In the genomic region with DNA sequence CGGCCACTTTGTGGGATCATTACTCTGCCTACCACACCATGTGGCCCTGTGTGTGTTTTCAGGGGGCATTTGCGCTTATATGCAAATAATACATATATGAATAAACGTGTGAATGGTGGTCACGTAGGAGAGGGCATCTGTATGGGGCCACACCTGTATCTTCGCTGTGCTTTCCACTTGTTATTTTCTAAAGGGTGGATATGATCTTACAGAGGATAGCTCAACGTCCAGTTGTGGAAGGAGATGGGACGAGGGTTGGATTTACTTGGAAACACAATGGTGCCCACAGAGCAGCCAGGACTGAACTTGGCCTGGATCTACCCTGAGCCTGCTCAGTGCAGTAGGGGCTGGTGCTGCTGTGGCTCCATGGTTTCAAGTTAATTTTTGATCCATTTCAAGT, we compare ENCODE assay signal across 23 cellular contexts.
A peak's percentile ranks its signal among the peaks of the same experiment; 100 is the strongest.
DNase-seq lines count a peak whose midpoint lies in the region; TF ChIP-seq lines count a peak whose summit lies in the region.
"Had no signal": no experiment of that assay in that cellular context is flagged by ENCODE, and none has a peak within 500 bp of the region (broad histone marks: within the 10 kb centered on the region; RNA-seq: fewer than 3 reads in every experiment).

No MANE protein-coding gene starts in this region.

- no peaks in the 10 kb centered on the region for H4K20me1 ChIP-seq in osteoblast (ENCODE audit: insufficient read depth, low read length)

- no peaks in the 10 kb centered on the region for H3K79me2 ChIP-seq in osteoblast (ENCODE audit: insufficient read depth, low read length)

- H3K4me1 Mint-ChIP-seq in activated naive CD4-positive, alpha-beta T cell treated with anti-CD3 and anti-CD28 coated beads, Interleukin-2, amount 50 U/mL, for 24 hours = no peaks in the 10 kb centered on the region
- H3K4me1 Mint-ChIP-seq in activated naive CD4-positive, alpha-beta T cell treated with anti-CD3 and anti-CD28 coated beads for 36 hours (ENCODE audit: low read depth) = no peaks in the 10 kb centered on the region
- no peaks in the 10 kb centered on the region for H3K4me1 Mint-ChIP-seq in activated T-helper 1 cell treated with anti-CD3 and anti-CD28 coated beads, Interleukin-12 subunit alpha, Interleukin-12 subunit beta, Interleukin-2, Interleukin-4 antibody, amounts not matched to agents 30 ng/mL and 10 ng/mL and 1 ng/mL, durations not matched to agents 14 hours and 24 hours and 36 hours (ENCODE audit: low read depth)
- H3K4me1 Mint-ChIP-seq: CD4-positive, alpha-beta memory T cell; IgD-negative memory B cell had no signal

- H3K27me3 ChIP-seq in WERI-Rb-1 (ENCODE audit: insufficient read depth, low read depth, severe bottlenecking) (no peaks in the 10 kb centered on the region), osteoblast (ENCODE audit: insufficient read depth, low read length) (peaks cover 15% of the 10 kb centered on the region), tibial artery (peaks cover 0 to 75% of the 10 kb centered on the region in 2 donors)
- H3K27me3 ChIP-seq: BLaER1 treated with 17β-estradiol and CSF1 and Interleukin-3, amounts not matched to agents 10 nM and 100 nM had no signal

- H3K4me1 ChIP-seq in osteoblast (ENCODE audit: insufficient read depth, low read length) = no peaks in the 10 kb centered on the region
- no peaks in the 10 kb centered on the region for H3K4me1 ChIP-seq in tibial artery
- H3K4me1 ChIP-seq: HAP-1 had no signal

- peak overlapping the region; percentile 83 for H3K27ac Mint-ChIP-seq in activated naive CD4-positive, alpha-beta T cell treated with anti-CD3 and anti-CD28 coated beads, Interleukin-2, amount 50 U/mL, for 24 hours
- no peak overlapping the region for H3K27ac Mint-ChIP-seq in activated naive CD4-positive, alpha-beta T cell treated with anti-CD3 and anti-CD28 coated beads for 36 hours
- H3K27ac Mint-ChIP-seq in activated T-helper 1 cell treated with anti-CD3 and anti-CD28 coated beads, Interleukin-12 subunit alpha, Interleukin-12 subunit beta, Interleukin-2, Interleukin-4 antibody, amounts not matched to agents 30 ng/mL and 10 ng/mL and 1 ng/mL, durations not matched to agents 14 hours and 24 hours and 36 hours = no peak overlapping the region
- H3K27ac Mint-ChIP-seq: CD4-positive, alpha-beta memory T cell; GM23338 had no signal

- H3K9me3 ChIP-seq in WERI-Rb-1 (ENCODE audit: severe bottlenecking) = peaks cover 4% of the 10 kb centered on the region
- no peaks in the 10 kb centered on the region for H3K9me3 ChIP-seq in osteoblast (ENCODE audit: low read depth, low read length)
- peaks cover 0 to 9% (median 0%) of the 10 kb centered on the region in 3 donors for H3K9me3 ChIP-seq in tibial artery
- H3K9me3 ChIP-seq: HAP-1 had no signal

- no peak overlapping the region for H3K4me3 Mint-ChIP-seq in activated naive CD4-positive, alpha-beta T cell treated with anti-CD3 and anti-CD28 coated beads, Interleukin-2, amount 50 U/mL, for 24 hours
- no peak overlapping the region for H3K4me3 Mint-ChIP-seq in activated naive CD4-positive, alpha-beta T cell treated with anti-CD3 and anti-CD28 coated beads for 36 hours
- no peak overlapping the region for H3K4me3 Mint-ChIP-seq in activated T-helper 1 cell treated with anti-CD3 and anti-CD28 coated beads, Interleukin-12 subunit alpha, Interleukin-12 subunit beta, Interleukin-2, Interleukin-4 antibody, amounts not matched to agents 30 ng/mL and 10 ng/mL and 1 ng/mL, durations not matched to agents 14 hours and 24 hours and 36 hours
- H3K4me3 Mint-ChIP-seq: CD4-positive, alpha-beta memory T cell; GM23338; IgD-negative memory B cell had no signal

- no peak overlapping the region for H2AFZ ChIP-seq in osteoblast (ENCODE audit: low read length)
- H2AFZ ChIP-seq: GM23338 had no signal

- CTCF ChIA-PET in activated naive CD4-positive, alpha-beta T cell treated with anti-CD3 and anti-CD28 coated beads for 36 hours (lab: Charles Lee) = interaction anchor here (0.7 kb wide), 1 partner anchor 42 kb away, joined by 5 read pairs; no protein-coding TSS in a partner anchor

- peaks cover 8% of the 10 kb centered on the region for H3K27me3 Mint-ChIP-seq in activated naive CD4-positive, alpha-beta T cell treated with anti-CD3 and anti-CD28 coated beads, Interleukin-2, amount 50 U/mL, for 24 hours
- H3K27me3 Mint-ChIP-seq in activated naive CD4-positive, alpha-beta T cell treated with anti-CD3 and anti-CD28 coated beads for 36 hours (ENCODE audit: low read depth) = peaks cover 10% of the 10 kb centered on the region
- H3K27me3 Mint-ChIP-seq in activated T-helper 1 cell treated with anti-CD3 and anti-CD28 coated beads, Interleukin-12 subunit alpha, Interleukin-12 subunit beta, Interleukin-2, Interleukin-4 antibody, amounts not matched to agents 30 ng/mL and 10 ng/mL and 1 ng/mL, durations not matched to agents 14 hours and 24 hours and 36 hours (ENCODE audit: insufficient read depth) = no peaks in the 10 kb centered on the region

- H3K4me2 ChIP-seq in osteoblast (ENCODE audit: insufficient read depth, low read length) = no peak overlapping the region
- H3K4me2 ChIP-seq: BLaER1 treated with 17β-estradiol and CSF1 and Interleukin-3, amounts not matched to agents 10 nM and 100 nM; GM23338; KMS-11 had no signal

- H3K36me3 Mint-ChIP-seq in activated naive CD4-positive, alpha-beta T cell treated with anti-CD3 and anti-CD28 coated beads, Interleukin-2, amount 50 U/mL, for 24 hours = no peaks in the 10 kb centered on the region
- H3K36me3 Mint-ChIP-seq in activated naive CD4-positive, alpha-beta T cell treated with anti-CD3 and anti-CD28 coated beads for 36 hours (ENCODE audit: low read depth) = no peaks in the 10 kb centered on the region
- H3K36me3 Mint-ChIP-seq in activated T-helper 1 cell treated with anti-CD3 and anti-CD28 coated beads, Interleukin-12 subunit alpha, Interleukin-12 subunit beta, Interleukin-2, Interleukin-4 antibody, amounts not matched to agents 30 ng/mL and 10 ng/mL and 1 ng/mL, durations not matched to agents 14 hours and 24 hours and 36 hours (ENCODE audit: low read depth) = no peaks in the 10 kb centered on the region
- H3K36me3 Mint-ChIP-seq: CD4-positive, alpha-beta memory T cell; IgD-negative memory B cell had no signal

- H3K36me3 ChIP-seq in WERI-Rb-1 (no peaks in the 10 kb centered on the region), osteoblast (ENCODE audit: insufficient read depth, low read length) (no peaks in the 10 kb centered on the region), tibial artery (no peaks in the 10 kb centered on the region)
- H3K36me3 ChIP-seq: BLaER1 treated with 17β-estradiol and CSF1 and Interleukin-3, amounts not matched to agents 10 nM and 100 nM; HAP-1 had no signal

- H3K27ac ChIP-seq in WERI-Rb-1 = no peak overlapping the region
- no peak overlapping the region for H3K27ac ChIP-seq in osteoblast (ENCODE audit: low read depth, low read length)
- no peak overlapping the region for H3K27ac ChIP-seq in tibial artery
- H3K27ac ChIP-seq: BLaER1 treated with 17β-estradiol and CSF1 and Interleukin-3, amounts not matched to agents 10 nM and 100 nM; KMS-11 had no signal

- intact Hi-C loops in activated naive CD4-positive, alpha-beta T cell treated with anti-CD3 and anti-CD28 coated beads for 36 hours (cut with micrococcal nuclease) = no loop called here
- intact Hi-C loops in tibial artery (cut with DNase I; ENCODE audit: low total_unique reads) = no loop called here
- intact Hi-C loops in activated T-helper 1 cell treated with anti-CD3 and anti-CD28 coated beads, Interleukin-12 subunit alpha, Interleukin-12 subunit beta, Interleukin-2, Interleukin-4 antibody, amounts not matched to agents 30 ng/mL and 10 ng/mL and 1 ng/mL, durations not matched to agents 14 hours and 24 hours and 36 hours (cut with micrococcal nuclease) = no loop called here

- H3K9me3 Mint-ChIP-seq in activated naive CD4-positive, alpha-beta T cell treated with anti-CD3 and anti-CD28 coated beads, Interleukin-2, amount 50 U/mL, for 24 hours = no peaks in the 10 kb centered on the region
- no peaks in the 10 kb centered on the region for H3K9me3 Mint-ChIP-seq in activated naive CD4-positive, alpha-beta T cell treated with anti-CD3 and anti-CD28 coated beads for 36 hours
- no peaks in the 10 kb centered on the region for H3K9me3 Mint-ChIP-seq in activated T-helper 1 cell treated with anti-CD3 and anti-CD28 coated beads, Interleukin-12 subunit alpha, Interleukin-12 subunit beta, Interleukin-2, Interleukin-4 antibody, amounts not matched to agents 30 ng/mL and 10 ng/mL and 1 ng/mL, durations not matched to agents 14 hours and 24 hours and 36 hours
- H3K9me3 Mint-ChIP-seq: CD4-positive, alpha-beta memory T cell; GM23338 had no signal

- no peak for DNase-seq in activated naive CD4-positive, alpha-beta T cell treated with anti-CD3 and anti-CD28 coated beads for 36 hours
- DNase-seq in WERI-Rb-1 = peak; percentile 0
- DNase-seq in osteoblast (ENCODE audit: insufficient read length, low spot score, missing footprints) = peak; percentile 66
- DNase-seq in tibial artery = peak; percentile 3 to 25
- DNase-seq in NCI-H748 (lab: John Stamatoyannopoulos, UW; ENCODE audit: unreplicated experiment) = no peak
- DNase-seq in activated T-helper 1 cell treated with anti-CD3 and anti-CD28 coated beads, Interleukin-12 subunit alpha, Interleukin-12 subunit beta, Interleukin-2, Interleukin-4 antibody, amounts not matched to agents 30 ng/mL and 10 ng/mL and 1 ng/mL, durations not matched to agents 14 hours and 24 hours and 36 hours (ENCODE audit: low spot score) = no peak
- no peak for DNase-seq in NCI-H1417 treated with DMSO at 0.1 percent for 48 hours (lab: John Stamatoyannopoulos, UW)
- DNase-seq: CD4-positive, alpha-beta memory T cell; COR-L47; MM.1S; NCI-H1694; NCI-H2029 treated with DMSO at 0.1 percent for 48 hours; NCI-H446 treated with DMSO at 0.1 percent for 48 hours; NCI-H526; RPMI8226; SHP77 had no signal

- no peak for TF ChIP-seq CTCF in WERI-Rb-1 (IDR thresholded peaks at IDR 0.05; ENCODE audit: low read depth, low read length)
- no peak for TF ChIP-seq CTCF in osteoblast (IDR thresholded peaks at IDR 0.05; ENCODE audit: extremely low read depth, low read depth, low read length)
- no peak for TF ChIP-seq CTCF in tibial artery (IDR thresholded peaks at IDR 0.05)

- H3K4me3 ChIP-seq in WERI-Rb-1 (ENCODE audit: low read depth, low read length) (no peak overlapping the region), osteoblast (ENCODE audit: insufficient read depth, low read length) (no peak overlapping the region), tibial artery (no peak overlapping the region)
- H3K4me3 ChIP-seq: BLaER1 treated with 17β-estradiol and CSF1 and Interleukin-3, amounts not matched to agents 10 nM and 100 nM; GM12878; GM23338; HAP-1 had no signal

Comparison
In these comparisons a context has a peak if more than half of its experiments do, and no peak if none do; other contexts are left out.
1. DNase-seq: peak in WERI-Rb-1 (single experiment), osteoblast (single experiment) and tibial artery (2 of 2); none in activated naive CD4-positive, alpha-beta T cell treated with anti-CD3 and anti-CD28 coated beads for 36 hours (single experiment), NCI-H748 (single experiment), activated T-helper 1 cell treated with anti-CD3 and anti-CD28 coated beads, Interleukin-12 subunit alpha, Interleukin-12 subunit beta, Interleukin-2, Interleukin-4 antibody, amounts not matched to agents 30 ng/mL and 10 ng/mL and 1 ng/mL, durations not matched to agents 14 hours and 24 hours and 36 hours (single experiment) and NCI-H1417 treated with DMSO at 0.1 percent for 48 hours (single experiment).